23 cellular contexts compared by ENCODE assay signal in the genomic region with DNA sequence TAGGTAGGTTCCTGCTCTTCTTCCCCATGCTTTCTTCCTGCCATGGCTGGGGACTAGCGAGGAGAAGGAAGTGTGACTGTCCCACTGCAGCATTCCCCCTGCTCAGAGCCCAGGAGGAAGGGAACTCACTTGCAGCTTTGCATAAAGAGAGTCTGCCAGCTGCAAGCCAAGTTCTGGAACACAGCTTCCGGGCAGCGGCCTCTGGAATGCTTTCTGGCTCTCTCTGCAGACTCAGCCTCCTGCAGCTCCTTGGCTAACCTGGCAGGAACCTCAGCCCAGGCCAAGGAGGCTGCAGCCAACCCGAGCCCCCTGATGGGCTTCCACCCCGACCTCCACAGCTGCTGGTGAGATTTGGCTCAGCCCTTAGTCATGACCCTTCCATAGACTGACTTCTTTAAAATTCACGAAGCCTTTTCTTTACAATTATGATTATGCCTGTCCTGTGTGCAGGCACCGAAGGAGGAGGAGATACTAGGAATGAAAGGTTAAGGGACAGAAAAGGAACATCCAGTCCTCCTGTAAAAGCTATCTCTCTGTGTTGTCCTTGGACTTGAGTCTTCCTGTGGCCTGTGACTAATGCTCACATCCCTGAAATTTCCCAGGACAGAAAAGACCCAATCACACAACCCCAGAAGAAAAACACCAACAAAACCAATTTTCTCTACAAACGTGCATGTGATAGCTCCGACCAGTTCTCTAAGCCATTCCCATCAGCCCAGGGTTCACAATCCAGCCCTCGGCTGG.
DNase-seq lines count a peak whose midpoint lies in the region; ATAC-seq, FAIRE-seq and TF ChIP-seq lines count a peak whose summit lies in the region.
"Had no signal": no experiment of that assay in that cellular context is flagged by ENCODE, and none has a peak within 500 bp of the region (broad histone marks: within the 10 kb centered on the region; RNA-seq: fewer than 3 reads in every experiment).

No MANE protein-coding gene starts in this region.

- intact Hi-C loops in HepG2 (cut with micrococcal nuclease; ENCODE audit: unreplicated experiment) = loop anchor here (2.0 kb wide), 1 partner anchor 85 kb away; no protein-coding TSS in a partner anchor

- POLR2A ChIA-PET in HepG2 (lab: Yijun Ruan, JAX) = no interaction called here

- no peak overlapping the region for H3K9ac ChIP-seq in liver (ENCODE audit: low read depth in 1 of 2, low read length in 2 of 2)
- no peak overlapping the region for H3K9ac ChIP-seq in HepG2 (ENCODE audit: insufficient read depth, low read depth, low read length)

- no peak overlapping the region for H3K27ac Mint-ChIP-seq in activated T-cell treated with anti-CD3 and anti-CD28 coated beads, Interleukin-2, amount 50 U/mL, for 24 hours
- H3K27ac Mint-ChIP-seq: activated naive CD8-positive, alpha-beta T cell treated with anti-CD3 and anti-CD28 coated beads, Interleukin-2, amount 10 ng/mL, durations not matched to agents 7 days and 5 days; IgD-negative memory B cell; T-helper 2 cell treated with Interferon-gamma antibody and Interleukin-4, amounts not matched to agents 5 μg/mL and 100 μg/mL, for 36 hours had no signal

- TF ChIP-seq EP300 in HepG2 (IDR thresholded peaks at IDR 0.05; ENCODE audit: low read depth in 2 of 2, low read length in 2 of 2) = no peak
- TF ChIP-seq EP300 in HepG2 (CRISPR knock-in tag; IDR thresholded peaks at IDR 0.05; ENCODE audit: borderline replicate concordance) = no peak

- H3K9me3 ChIP-seq in liver (ENCODE audit: control insufficient read depth in 4 of 4, low read length in 3 of 4) = peaks cover 0 to 5% (median 2%) of the 10 kb centered on the region in 4 donors
- no peaks in the 10 kb centered on the region for H3K9me3 ChIP-seq in HepG2 (ENCODE audit: low read length)
- H3K9me3 ChIP-seq: upper lobe of left lung had no signal

- no peaks in the 10 kb centered on the region for H3K27me3 ChIP-seq in liver (ENCODE audit: control insufficient read depth in 4 of 4, insufficient read depth in 4 of 4, low read length in 3 of 4)
- H3K27me3 ChIP-seq in HepG2 (ENCODE audit: control insufficient read depth in 1 of 2, insufficient read depth in 2 of 2, low read length in 2 of 2) = peaks cover 0 to 9% of the 10 kb centered on the region in 2 experiments; a peak in 3 of 5 replicates
- H3K27me3 ChIP-seq: cardiac muscle cell, upper lobe of left lung had no signal

- H3K36me3 ChIP-seq in liver (ENCODE audit: control insufficient read depth in 4 of 4, insufficient read depth in 3 of 4, low read depth in 1 of 4, low read length in 3 of 4) = no peaks in the 10 kb centered on the region
- no peaks in the 10 kb centered on the region for H3K36me3 ChIP-seq in HepG2 (replicated peaks in 1 of 2; ENCODE audit: control insufficient read depth in 1 of 2, insufficient read depth in 2 of 2, low read length in 2 of 2)
- H3K36me3 ChIP-seq: cardiac muscle cell, upper lobe of left lung had no signal

- H3K4me1 ChIP-seq in liver (ENCODE audit: control insufficient read depth in 4 of 4, insufficient read depth in 4 of 4, low read length in 3 of 4) (no peaks in the 10 kb centered on the region), HepG2 (ENCODE audit: insufficient read depth, low read length) (peaks cover 7% of the 10 kb centered on the region; the same call in 1 of the 2 replicates)

- H3K9me3 Mint-ChIP-seq in activated T-cell treated with anti-CD3 and anti-CD28 coated beads, Interleukin-2, amount 50 U/mL, for 24 hours = no peaks in the 10 kb centered on the region

- H3K4me3 Mint-ChIP-seq in activated T-cell treated with anti-CD3 and anti-CD28 coated beads, Interleukin-2, amount 50 U/mL, for 24 hours = no peak overlapping the region
- H3K4me3 Mint-ChIP-seq: activated naive CD8-positive, alpha-beta T cell treated with anti-CD3 and anti-CD28 coated beads, Interleukin-2, amount 10 ng/mL, durations not matched to agents 7 days and 5 days; IgD-negative memory B cell; T-helper 2 cell treated with Interferon-gamma antibody and Interleukin-4, amounts not matched to agents 5 μg/mL and 100 μg/mL, for 36 hours had no signal

- no peaks in the 10 kb centered on the region for H3K27me3 Mint-ChIP-seq in activated T-cell treated with anti-CD3 and anti-CD28 coated beads, Interleukin-2, amount 50 U/mL, for 24 hours

- H3K79me2 ChIP-seq in HepG2 (ENCODE audit: insufficient read depth, low read length) = no peaks in the 10 kb centered on the region

- no peaks in the 10 kb centered on the region for H3K36me3 Mint-ChIP-seq in activated T-cell treated with anti-CD3 and anti-CD28 coated beads, Interleukin-2, amount 50 U/mL, for 24 hours (ENCODE audit: low read depth)
- H3K36me3 Mint-ChIP-seq: activated naive CD8-positive, alpha-beta T cell treated with anti-CD3 and anti-CD28 coated beads, Interleukin-2, amount 10 ng/mL, durations not matched to agents 7 days and 5 days; IgD-negative memory B cell had no signal

- H3K4me3 ChIP-seq in liver (ENCODE audit: low read depth in 1 of 3, low read length in 3 of 3) (no peak overlapping the region), HepG2 (replicated peaks in 1 of 3; ENCODE audit: insufficient read depth in 1 of 3, low read depth in 2 of 3, low read length in 3 of 3) (no peak overlapping the region), foreskin fibroblast (ENCODE audit: low read depth in 1 of 2, low read length in 2 of 2) (no peak overlapping the region)
- H3K4me3 ChIP-seq: cardiac muscle cell, lung, upper lobe of left lung had no signal

- 68% methylated on average over 10 of the region's 10 CpGs for WGBS in liver
- WGBS in HepG2 (ENCODE audit: low lambda C conversion rate) = 9% methylated on average over 8 of the region's 10 CpGs

- H2AFZ ChIP-seq in HepG2 (ENCODE audit: low read length) = no peak overlapping the region

- no peak for TF ChIP-seq POLR2A in HepG2 (IDR thresholded peaks at IDR 0.05; ENCODE audit: insufficient read depth in 1 of 2, low read depth in 2 of 2, low read length in 2 of 2)

- no peak overlapping the region for H3K4me2 ChIP-seq in HepG2 (ENCODE audit: low read depth, low read length)

- in situ Hi-C loops in HepG2 (cut with HindIII; ENCODE audit: extremely low pct_ligation_motif_present, low pct_unique_long_range_greater_than_20kb) = no loop called here

- TF ChIP-seq CTCF in liver (IDR thresholded peaks at IDR 0.05; ENCODE audit: low read depth, low read length, missing input control) = no peak
- TF ChIP-seq CTCF in HepG2 (CRISPR knock-in tag; IDR thresholded peaks at IDR 0.05) = no peak
- TF ChIP-seq CTCF in foreskin fibroblast (IDR thresholded peaks at IDR 0.05; ENCODE audit: low read depth, low read length) = no peak

- no peak; the same call in 1 of the 3 replicates for ATAC-seq in HepG2
- ATAC-seq in GM18502 (IDR thresholded peaks at IDR 0.05; ENCODE audit: poor library complexity, unreplicated experiment) = no peak
- ATAC-seq: Panc1; stimulated activated naive CD8-positive, alpha-beta T cell treated with anti-CD3 and anti-CD28 coated beads, Interleukin-15, Interleukin-2, amounts not matched to agents 100 U/mL and 50 U/mL, for 24 hours had no signal

- TF ChIP-seq RAD21 in liver (IDR thresholded peaks at IDR 0.05) (no peak), HepG2 (CRISPR knock-in tag; IDR thresholded peaks at IDR 0.05) (no peak)

- BruUV-seq in HepG2 (replicated peaks; lab: Mats Ljungman, UMichigan) = no TSS peak

- H4K20me1 ChIP-seq in HepG2 (ENCODE audit: insufficient read depth, low read length) = no peaks in the 10 kb centered on the region

- H3K4me1 Mint-ChIP-seq in activated T-cell treated with anti-CD3 and anti-CD28 coated beads, Interleukin-2, amount 50 U/mL, for 24 hours (ENCODE audit: low read depth) = peaks cover 33% of the 10 kb centered on the region

- no peak for FAIRE-seq in HepG2 (lab: Jason Lieb, UNC)
- FAIRE-seq: A204.1, D721Med had no signal

- H3K27ac ChIP-seq in liver (ENCODE audit: low read depth in 1 of 2, low read length in 2 of 2) (no peak overlapping the region), HepG2 (ENCODE audit: extremely low read length, insufficient read depth, low read length) (no peak overlapping the region)
- H3K27ac ChIP-seq: C4-2B, cardiac muscle cell, upper lobe of left lung had no signal

- CTCF ChIA-PET in HepG2 (lab: Yijun Ruan, JAX; ENCODE audit: low intra/inter-chr PET ratio, low total read pairs) = no interaction called here

- DNase-seq in HepG2 (ENCODE audit: low spot score) = no peak
- DNase-seq in foreskin fibroblast = peak; percentile 3 to 20
- peak; percentile 19 for DNase-seq in mucosa of gallbladder (ENCODE audit: low spot score)
- DNase-seq in T-helper 2 cell = no peak
- DNase-seq in activated T-cell treated with anti-CD3 and anti-CD28 coated beads, Interleukin-2, amount 50 U/mL, for 24 hours = no peak
- no peak for DNase-seq in kidney glomerular epithelial cell (lab: John Stamatoyannopoulos, UW)
- DNase-seq: activated CD4-positive, alpha-beta T cell treated with anti-CD3 and anti-CD28 coated beads for 1 hour; activated naive CD8-positive, alpha-beta T cell treated with anti-CD3 and anti-CD28 coated beads, Interleukin-2, amount 10 ng/mL, durations not matched to agents 7 days and 5 days; erythroblast; NCI-H1694; stimulated activated CD4-positive, alpha-beta T cell treated with anti-CD3 and anti-CD28 coated beads, Interleukin-2, amount 100 ng/mL, for 24 hours; stimulated activated naive CD8-positive, alpha-beta T cell treated with anti-CD3 and anti-CD28 coated beads, Interleukin-15, Interleukin-2, amounts not matched to agents 100 U/mL and 50 U/mL, for 24 hours had no signal

TF ChIP-seq in liver, 16 proteins besides CTCF, POLR2A, EP300 and RAD21:
- TF ChIP-seq FOXA1 (IDR thresholded peaks at IDR 0.05) (no peak), SP1 (IDR thresholded peaks at IDR 0.05) (peak; percentile 15), NR2F2 (IDR thresholded peaks at IDR 0.05) (peak; percentile 57)
- TF ChIP-seq, protein P1, sequence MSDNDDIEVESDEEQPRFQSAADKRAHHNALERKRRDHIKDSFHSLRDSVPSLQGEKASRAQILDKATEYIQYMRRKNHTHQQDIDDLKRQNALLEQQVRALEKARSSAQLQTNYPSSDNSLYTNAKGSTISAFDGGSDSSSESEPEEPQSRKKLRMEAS (IDR thresholded peaks at IDR 0.05) = no peak

TF ChIP-seq in HepG2, 621 proteins besides CTCF, POLR2A, EP300 and RAD21 (continues in another document):
- TF ChIP-seq NR2F6 (IDR thresholded peaks at IDR 0.05) (no peak), NR2F6 (CRISPR knock-in tag; IDR thresholded peaks at IDR 0.05) (no peak), HMGA1 (CRISPR knock-in tag; conservative IDR thresholded peaks at IDR 0.05) (no peak), MAFF (IDR thresholded peaks at IDR 0.05; ENCODE audit: low read depth, low read length) (no peak), ZNF441 (CRISPR knock-in tag; IDR thresholded peaks at IDR 0.05; ENCODE audit: borderline replicate concordance) (no peak), CHD4 (IDR thresholded peaks at IDR 0.05; ENCODE audit: borderline replicate concordance, low read length) (no peak)

Comparison
In these comparisons a context has a peak if more than half of its experiments do, and no peak if none do; other contexts are left out.
1. DNase-seq: peak in foreskin fibroblast (2 of 2) and mucosa of gallbladder (single experiment); none in HepG2 (single experiment), T-helper 2 cell (0 of 5), activated T-cell treated with anti-CD3 and anti-CD28 coated beads, Interleukin-2, amount 50 U/mL, for 24 hours (single experiment) and kidney glomerular epithelial cell (single experiment).